In the genomic region with DNA sequence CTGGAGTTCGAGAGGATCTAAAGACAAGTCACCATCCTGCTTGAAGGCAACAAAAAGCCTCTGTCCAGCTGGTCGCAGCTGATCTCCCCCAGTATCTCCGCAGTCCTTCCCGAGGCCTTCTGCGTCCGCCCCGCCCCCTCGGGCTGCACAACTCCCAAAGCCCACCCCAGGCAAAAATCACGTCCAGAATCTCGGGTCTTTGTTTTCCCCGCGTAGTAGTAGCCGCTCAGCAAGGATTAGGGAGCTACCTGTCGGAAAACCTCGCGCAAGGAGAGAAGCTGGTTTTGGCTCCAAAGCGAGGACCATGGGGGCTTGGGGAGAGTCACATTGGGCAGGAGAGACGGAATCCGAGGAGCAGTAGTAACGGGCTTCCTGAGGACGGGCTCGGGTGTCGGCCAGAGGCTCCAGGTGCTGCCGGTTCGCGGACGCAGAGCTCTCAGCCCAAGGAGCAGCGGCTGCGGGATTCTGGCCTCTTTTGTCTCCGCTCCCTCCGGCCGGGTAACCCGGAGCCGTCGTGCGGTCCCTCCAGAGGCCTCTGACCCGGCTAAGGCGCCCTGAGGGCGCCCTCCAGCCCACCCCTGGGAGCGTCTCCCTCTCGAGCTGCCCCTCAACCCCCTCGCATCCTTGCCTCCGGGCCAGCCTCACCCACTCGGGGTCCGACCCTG, we compare ENCODE assay signal across 8 cellular contexts. TPM values are rescaled to one million over a fixed set of nuclear protein-coding genes. Genes with fewer than 3 reads are reported as not detected.
A peak's percentile ranks its signal among the peaks of the same experiment; 100 is the strongest.
DNase-seq lines count a peak whose midpoint lies in the region; ATAC-seq and TF ChIP-seq lines count a peak whose summit lies in the region.

No MANE protein-coding gene starts in this region.

- H3K4me3 ChIP-seq in gastroesophageal sphincter (peak overlapping the region; percentile 78 to 90), ovary (peak overlapping the region; percentile 94)

- DNase-seq in CD1c-positive myeloid dendritic cell (ENCODE audit: extremely low spot score) (peak; percentile 2), ovary (peak in 4 of 5 donors; percentile 11 to 48 (median 33)), NCI-H446 treated with DMSO at 0.1 percent for 48 hours (lab: John Stamatoyannopoulos, UW) (no peak)
- DNase-seq in activated CD4-positive, alpha-beta memory T cell treated with anti-CD3 and anti-CD28 coated beads, Interleukin-2, amount 10 ng/mL, durations not matched to agents 7 days and 5 days, result no peak
- DNase-seq in activated CD4-positive, CD25-positive, alpha-beta regulatory T cell (lab: John Stamatoyannopoulos, UW), result no peak

- TF ChIP-seq EP300 in gastroesophageal sphincter (IDR thresholded peaks at IDR 0.05) (no peak), ovary (IDR thresholded peaks at IDR 0.05) (no peak)

- no peaks in the 10 kb centered on the region for H3K27me3 Mint-ChIP-seq in activated CD4-positive, alpha-beta memory T cell treated with anti-CD3 and anti-CD28 coated beads, Interleukin-2, amount 10 ng/mL, durations not matched to agents 7 days and 5 days

- TF ChIP-seq CTCF in gastroesophageal sphincter (IDR thresholded peaks at IDR 0.05) (no peak), ovary (IDR thresholded peaks at IDR 0.05) (no peak)

- no peaks in the 10 kb centered on the region for H3K27me3 ChIP-seq in gastroesophageal sphincter
- no peaks in the 10 kb centered on the region for H3K27me3 ChIP-seq in ovary

- TF ChIP-seq POLR2A in gastroesophageal sphincter (IDR thresholded peaks at IDR 0.05) (no peak), ovary (IDR thresholded peaks at IDR 0.05) (no peak)

- peak overlapping the region; percentile 87 for H3K4me3 Mint-ChIP-seq in activated CD4-positive, alpha-beta memory T cell treated with anti-CD3 and anti-CD28 coated beads, Interleukin-2, amount 10 ng/mL, durations not matched to agents 7 days and 5 days

- peaks cover 25% of the 10 kb centered on the region for H3K9me3 Mint-ChIP-seq in activated CD4-positive, alpha-beta memory T cell treated with anti-CD3 and anti-CD28 coated beads, Interleukin-2, amount 10 ng/mL, durations not matched to agents 7 days and 5 days

- peaks cover 53% of the 10 kb centered on the region for H3K36me3 Mint-ChIP-seq in activated CD4-positive, alpha-beta memory T cell treated with anti-CD3 and anti-CD28 coated beads, Interleukin-2, amount 10 ng/mL, durations not matched to agents 7 days and 5 days (ENCODE audit: low read depth)

- H3K27ac ChIP-seq in gastroesophageal sphincter (peak overlapping the region; percentile 45 to 85 (median 77)), ovary (peak overlapping the region in 1 of 2 donors; percentile 77)

- WGBS in gastroesophageal sphincter (ENCODE audit: low coverage in 1 of 2), 2 donors, result 0 to 17% methylated on average over 1 to 4 of the region's 45 CpGs
- WGBS in ovary, 3 donors, result 0 to 1% (median 1%) methylated on average over 43 to 45 of the region's 45 CpGs

- peaks cover 0 to 4% (median 0%) of the 10 kb centered on the region in 3 donors for H3K9me3 ChIP-seq in gastroesophageal sphincter
- no peaks in the 10 kb centered on the region for H3K9me3 ChIP-seq in ovary

- H3K4me1 Mint-ChIP-seq in activated CD4-positive, alpha-beta memory T cell treated with anti-CD3 and anti-CD28 coated beads, Interleukin-2, amount 10 ng/mL, durations not matched to agents 7 days and 5 days, result peaks cover 50% of the 10 kb centered on the region

- CTCF ChIA-PET in activated CD4-positive, alpha-beta memory T cell treated with anti-CD3 and anti-CD28 coated beads, Interleukin-2, amount 10 ng/mL, durations not matched to agents 7 days and 5 days (lab: Charles Lee), result interaction anchor here (0.6 to 2.4 kb wide), 9 partner anchors 11 to 1209 kb away, joined by 3 to 10 read pairs (median 3); a partner anchor contains a TSS

- H3K4me1 ChIP-seq in gastroesophageal sphincter (peaks cover 0 to 49% (median 14%) of the 10 kb centered on the region in 3 donors), ovary (ENCODE audit: insufficient read depth) (peaks cover 9% of the 10 kb centered on the region)

- H3K36me3 ChIP-seq in gastroesophageal sphincter (peaks cover 0 to 27% of the 10 kb centered on the region in 2 donors), ovary (no peaks in the 10 kb centered on the region)

- ATAC-seq in GM19035 (IDR thresholded peaks at IDR 0.05; ENCODE audit: unreplicated experiment) (peak; percentile 38), HG03460 (IDR thresholded peaks at IDR 0.05; ENCODE audit: unreplicated experiment) (peak; percentile 37), gastroesophageal sphincter (peak; percentile 65)

- intact Hi-C loops in ovary (cut with DNase I), result no loop called here

- POLR2A ChIA-PET in activated CD4-positive, alpha-beta memory T cell treated with anti-CD3 and anti-CD28 coated beads, Interleukin-2, amount 10 ng/mL, durations not matched to agents 7 days and 5 days (lab: Charles Lee), result interaction anchor here (0.6 to 4.0 kb wide), 17 partner anchors 9 to 458 kb away, joined by 3 to 20 read pairs (median 3); a partner anchor contains a TSS

- H3K27ac Mint-ChIP-seq in activated CD4-positive, alpha-beta memory T cell treated with anti-CD3 and anti-CD28 coated beads, Interleukin-2, amount 10 ng/mL, durations not matched to agents 7 days and 5 days, result peak overlapping the region; percentile 65

RNA-seq across cellular contexts. Expression of a gene that starts 0.4 kb away (rescaled TPM):
- 10 to 100 TPM; 29.4 to 30.1 TPM for total RNA-seq in activated CD4-positive, alpha-beta memory T cell treated with anti-CD3 and anti-CD28 coated beads, Interleukin-2, amount 10 ng/mL, durations not matched to agents 7 days and 5 days
- total RNA-seq in gastroesophageal sphincter (10 to 100 TPM; 18.0 to 30.7 (median 22.3) TPM), ovary (10 to 100 TPM; 14.2 to 24.1 (median 20.5) TPM)
- polyA plus RNA-seq in ovary, result 10 to 100 TPM in 1 of 2 donors, 1 to 10 TPM in 1; 8.5 to 10.1 TPM

RNA-seq across cellular contexts. Expression of a gene that starts 0.5 kb away (rescaled TPM):
- total RNA-seq in activated CD4-positive, alpha-beta memory T cell treated with anti-CD3 and anti-CD28 coated beads, Interleukin-2, amount 10 ng/mL, durations not matched to agents 7 days and 5 days, result 10 to 100 TPM; 30.4 to 34.7 TPM
- 10 to 100 TPM; 11.3 to 26.0 (median 14.2) TPM for total RNA-seq in gastroesophageal sphincter
- total RNA-seq in ovary, result 10 to 100 TPM; 10.8 to 17.0 (median 15.4) TPM
- 10 to 100 TPM in 1 of 2 donors, 1 to 10 TPM in 1; 5.0 to 15.7 TPM for polyA plus RNA-seq in ovary

RNA-seq across cellular contexts. Expression of a gene that starts 40.1 kb away (rescaled TPM):
- total RNA-seq in activated CD4-positive, alpha-beta memory T cell treated with anti-CD3 and anti-CD28 coated beads, Interleukin-2, amount 10 ng/mL, durations not matched to agents 7 days and 5 days, result 1 to 10 TPM; 8.9 to 9.5 TPM
- total RNA-seq in gastroesophageal sphincter (1 to 10 TPM; 5.4 to 9.5 (median 6.4) TPM), ovary (10 to 100 TPM in 4 of 7 donors, 1 to 10 TPM in 3; 4.4 to 13.4 (median 10.6) TPM)
- polyA plus RNA-seq in ovary, result 1 to 10 TPM; 4.6 to 7.9 TPM

Comparison
In these comparisons a context has a peak if more than half of its experiments do, and no peak if none do; other contexts are left out.
1. DNase-seq: peak in CD1c-positive myeloid dendritic cell (single experiment) and ovary (4 of 5); none in activated CD4-positive, alpha-beta memory T cell treated with anti-CD3 and anti-CD28 coated beads, Interleukin-2, amount 10 ng/mL, durations not matched to agents 7 days and 5 days (single experiment), NCI-H446 treated with DMSO at 0.1 percent for 48 hours (single experiment) and activated CD4-positive, CD25-positive, alpha-beta regulatory T cell (0 of 4).
2. Peak in every context shown above with its lines, with median percentiles within 50 percentile points of each other: ATAC-seq.